ENCODE assay signal across 8 cellular contexts in the genomic region with DNA sequence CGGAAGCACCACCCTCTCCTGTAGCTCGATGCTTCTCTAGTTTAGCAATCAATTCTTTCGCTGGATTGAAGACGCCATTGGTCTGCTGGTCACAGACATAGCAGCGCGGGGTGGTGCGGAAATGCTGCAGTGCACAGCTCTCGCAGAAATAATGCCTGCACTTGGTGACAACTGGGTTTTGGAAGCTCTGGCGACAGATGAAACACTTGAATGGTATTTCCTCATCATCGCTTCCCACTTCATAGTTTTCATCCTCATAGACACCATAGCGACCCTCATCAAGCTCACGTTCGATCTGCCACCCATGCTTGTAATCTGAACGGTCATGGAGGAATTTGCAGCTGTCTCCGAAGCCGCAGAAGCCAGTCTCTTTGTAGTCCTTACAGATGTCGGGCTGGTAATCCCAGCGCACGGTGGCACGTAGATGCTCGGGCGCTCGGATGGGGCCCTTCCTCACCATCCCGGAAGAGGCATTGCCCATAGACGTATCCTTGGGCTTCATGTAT. TPM values are rescaled to one million over a fixed set of nuclear protein-coding genes. Genes with fewer than 3 reads are reported as not detected.
DNase-seq lines count a peak whose midpoint lies in the region; ATAC-seq and TF ChIP-seq lines count a peak whose summit lies in the region.

No MANE protein-coding gene starts in this region.

- no peaks in the 10 kb centered on the region for H3K9me3 ChIP-seq in PC-3 (ENCODE audit: low read length)
- H3K9me3 ChIP-seq in left ventricle myocardium inferior (replicated peaks) = no peaks in the 10 kb centered on the region

- peak overlapping the region; percentile 98 for H3K4me2 ChIP-seq in PC-3 (ENCODE audit: low read length)

- DNase-seq in Daoy (ENCODE audit: low read depth) (peak; percentile 9), HEK293T (ENCODE audit: extremely low spot score) (peak; percentile 33), PC-3 (peak; percentile 33), left ventricle myocardium inferior (no peak), cerebellar nuclear complex (lab: John Stamatoyannopoulos, UW) (no peak), NCI-H2107 (lab: John Stamatoyannopoulos, UW) (no peak)
- no peak for DNase-seq in activated naive CD8-positive, alpha-beta T cell treated with anti-CD3 and anti-CD28 coated beads, Interleukin-2, amount 50 U/mL, for 24 hours

- H4K20me1 ChIP-seq in PC-3 (ENCODE audit: low read length) = 0 out of 2 replicates have a peak, but pooled peaks cover 3% of the 10 kb centered on the region

- H3K9me2 ChIP-seq in PC-3 (replicated peaks; ENCODE audit: low read length) = no peaks in the 10 kb centered on the region

- peak overlapping the region; percentile 100 for H3K4me3 Mint-ChIP-seq in activated naive CD8-positive, alpha-beta T cell treated with anti-CD3 and anti-CD28 coated beads, Interleukin-2, amount 50 U/mL, for 24 hours

- H3K27me3 Mint-ChIP-seq in activated naive CD8-positive, alpha-beta T cell treated with anti-CD3 and anti-CD28 coated beads, Interleukin-2, amount 50 U/mL, for 24 hours = no peaks in the 10 kb centered on the region

- no peaks in the 10 kb centered on the region for H3F3A ChIP-seq in PC-3 (ENCODE audit: low read length, unreplicated experiment)

- H3K27ac ChIP-seq in PC-3 (ENCODE audit: low read length) (peak overlapping the region; percentile 84), left ventricle myocardium inferior (replicated peaks) (peak overlapping the region; percentile 93), rectal smooth muscle tissue (ENCODE audit: low read depth, low read length) (peak overlapping the region; percentile 91)

- H3K79me2 ChIP-seq in PC-3 (ENCODE audit: low read length) = peaks cover 66% of the 10 kb centered on the region

- peaks cover 2% of the 10 kb centered on the region; the same call in 1 of the 2 replicates for H3K36me3 ChIP-seq in PC-3 (ENCODE audit: low read depth, low read length)
- H3K36me3 ChIP-seq in left ventricle myocardium inferior = peaks cover 3% of the 10 kb centered on the region
- no peaks in the 10 kb centered on the region for H3K36me3 ChIP-seq in rectal smooth muscle tissue (ENCODE audit: control insufficient read depth, insufficient read depth, low read length)

- H3K4me3 ChIP-seq in PC-3 (ENCODE audit: low read length) (peak overlapping the region; percentile 99), left ventricle myocardium inferior (peak overlapping the region; percentile 77), rectal smooth muscle tissue (ENCODE audit: low read length) (peak overlapping the region; percentile 59)

- H3K4me1 Mint-ChIP-seq in activated naive CD8-positive, alpha-beta T cell treated with anti-CD3 and anti-CD28 coated beads, Interleukin-2, amount 50 U/mL, for 24 hours = peaks cover 17% of the 10 kb centered on the region

- peak overlapping the region; percentile 99 for H3K27ac Mint-ChIP-seq in activated naive CD8-positive, alpha-beta T cell treated with anti-CD3 and anti-CD28 coated beads, Interleukin-2, amount 50 U/mL, for 24 hours

- H3K9me3 Mint-ChIP-seq in activated naive CD8-positive, alpha-beta T cell treated with anti-CD3 and anti-CD28 coated beads, Interleukin-2, amount 50 U/mL, for 24 hours = no peaks in the 10 kb centered on the region

- H3K9ac ChIP-seq in PC-3 (ENCODE audit: low read length) = peak overlapping the region; percentile 97
- H3K9ac ChIP-seq in rectal smooth muscle tissue (ENCODE audit: low read length) = peak overlapping the region; percentile 33

- intact Hi-C loops in PC-3 (cut with micrococcal nuclease) (loop anchor here (1.0 to 5.0 kb wide), 2 partner anchors 17 to 78 kb away; partner anchors contain the start of gene RPL39), left ventricle myocardium inferior (cut with micrococcal nuclease) (no loop called here)

- peaks cover 15% of the 10 kb centered on the region for H3K36me3 Mint-ChIP-seq in activated naive CD8-positive, alpha-beta T cell treated with anti-CD3 and anti-CD28 coated beads, Interleukin-2, amount 50 U/mL, for 24 hours (ENCODE audit: low read depth)

- BruUV-seq in PC-3 (replicated peaks; lab: Mats Ljungman, UMichigan) = no TSS peak

- POLR2A ChIA-PET in HEK293T (lab: Yijun Ruan, JAX) = interaction anchor here (0.7 to 2.9 kb wide), 14 partner anchors 9 to 112 kb away, joined by 3 to 35 read pairs (median 4); partner anchors contain the start of genes RPL39, SOWAHD and UPF3B
- POLR2A ChIA-PET in PC-3 (lab: Charles Lee; ENCODE audit: unreplicated experiment) = interaction anchor here (0.6 kb wide), 1 partner anchor 18 kb away, joined by 3 read pairs; the partner anchor contains the start of gene UPF3B

- peak overlapping the region; percentile 99 for H2AFZ ChIP-seq in PC-3 (ENCODE audit: low read length)

- no peak for TF ChIP-seq CTCF in PC-3 (conservative IDR thresholded peaks at IDR 0.05; ENCODE audit: low read depth, low read length)
- no peak for TF ChIP-seq CTCF in left ventricle myocardium inferior (IDR thresholded peaks at IDR 0.05; ENCODE audit: borderline replicate concordance)

- CTCF ChIA-PET in HEK293T (lab: Yijun Ruan, JAX) (interaction anchor here (0.9 to 1.2 kb wide), 4 partner anchors 12 to 86 kb away, joined by 3 to 4 read pairs (median 3); partner anchors contain the start of gene UPF3B), PC-3 (lab: Charles Lee) (interaction anchor here (0.6 kb wide), 1 partner anchor 121 kb away, joined by 3 read pairs; no protein-coding TSS in a partner anchor)

- peaks cover 5% of the 10 kb centered on the region for H3K4me1 ChIP-seq in PC-3 (ENCODE audit: insufficient read depth, low read length)
- peaks cover 21% of the 10 kb centered on the region for H3K4me1 ChIP-seq in left ventricle myocardium inferior
- no peaks in the 10 kb centered on the region for H3K4me1 ChIP-seq in rectal smooth muscle tissue (ENCODE audit: control insufficient read depth, insufficient read depth, low read length)

- peak; percentile 43 for ATAC-seq in PC-3
- no peak for ATAC-seq in activated naive CD8-positive, alpha-beta T cell treated with anti-CD3 and anti-CD28 coated beads, Interleukin-2, amount 50 U/mL, for 24 hours

- H3K27me3 ChIP-seq in PC-3 (ENCODE audit: low read length) (no peaks in the 10 kb centered on the region), left ventricle myocardium inferior (ENCODE audit: low read depth) (no peaks in the 10 kb centered on the region), rectal smooth muscle tissue (ENCODE audit: control insufficient read depth, insufficient read depth, low read length) (no peaks in the 10 kb centered on the region)

TF ChIP-seq in HEK293T, 16 proteins besides CTCF, POLR2A, EP300 and RAD21:
- no peak for TF ChIP-seq FOXA1 (IDR thresholded peaks at IDR 0.05)
- no peak for TF ChIP-seq SP1 (IDR thresholded peaks at IDR 0.05)
- TF ChIP-seq FOXK2 (IDR thresholded peaks at IDR 0.05) = no peak
- no peak for TF ChIP-seq CTBP1 (IDR thresholded peaks at IDR 0.05; ENCODE audit: borderline replicate concordance)
- no peak for TF ChIP-seq FOXM1 (IDR thresholded peaks at IDR 0.05; ENCODE audit: borderline replicate concordance)
- TF ChIP-seq LEF1 (IDR thresholded peaks at IDR 0.05; ENCODE audit: borderline replicate concordance) = no peak
- TF ChIP-seq NFRKB (IDR thresholded peaks at IDR 0.05) = no peak
- no peak for TF ChIP-seq HDGF (IDR thresholded peaks at IDR 0.05; ENCODE audit: borderline replicate concordance)
- TF ChIP-seq SUZ12 (IDR thresholded peaks at IDR 0.05) = no peak
- no peak for TF ChIP-seq TARDBP (IDR thresholded peaks at IDR 0.05)
- no peak for TF ChIP-seq L3MBTL2 (conservative IDR thresholded peaks at IDR 0.05)
- TF ChIP-seq BHLHE40 (IDR thresholded peaks at IDR 0.05; ENCODE audit: borderline replicate concordance) = no peak
- no peak for TF ChIP-seq ZNF384 (IDR thresholded peaks at IDR 0.05)
- TF ChIP-seq PKNOX1 (IDR thresholded peaks at IDR 0.05) = no peak

RNA-seq across cellular contexts. Expression of gene RNF113A, which starts 0.9 kb away (rescaled TPM):
- 13.1 and 14.9 TPM in 2 replicates for total RNA-seq in Daoy (2014; rRNA removed; shearing (Covaris generic))
- total RNA-seq in PC-3 (2014; rRNA removed) = 13.8 and 18.6 TPM in 2 replicates
- 9.3 TPM for total RNA-seq in left ventricle myocardium inferior

RNA-seq across cellular contexts. Expression of gene NDUFA1, which starts 1.0 kb away (rescaled TPM):
- 71.7 and 83.4 TPM in 2 replicates for total RNA-seq in Daoy (2014; rRNA removed; shearing (Covaris generic))
- total RNA-seq in PC-3 (2014; rRNA removed) (122 and 167 TPM in 2 replicates), left ventricle myocardium inferior (584 TPM)

RNA-seq across cellular contexts. Expression of gene UPF3B, which starts 17.9 kb away (rescaled TPM):
- 6.0 and 7.0 TPM in 2 replicates for total RNA-seq in Daoy (2014; rRNA removed; shearing (Covaris generic))
- total RNA-seq in PC-3 (2014; rRNA removed) (4.7 and 8.1 TPM in 2 replicates), left ventricle myocardium inferior (3.5 TPM)

RNA-seq across cellular contexts. Expression of gene AKAP14, which starts 25.0 kb away (rescaled TPM):
- total RNA-seq in Daoy (2014; rRNA removed; shearing (Covaris generic)) = not detected in 2 replicates
- total RNA-seq in PC-3 (2014; rRNA removed) (not detected in 2 replicates), left ventricle myocardium inferior (not detected)

Comparison
In these comparisons a context has a peak if more than half of its experiments do, and no peak if none do; other contexts are left out.
1. DNase-seq: peak in Daoy (single experiment), HEK293T (single experiment) and PC-3 (single experiment); none in activated naive CD8-positive, alpha-beta T cell treated with anti-CD3 and anti-CD28 coated beads, Interleukin-2, amount 50 U/mL, for 24 hours (single experiment), left ventricle myocardium inferior (single experiment), cerebellar nuclear complex (0 of 2) and NCI-H2107 (single experiment).
2. Peak in every context shown above with its lines, with median percentiles within 50 percentile points of each other: H3K27ac ChIP-seq and H3K4me3 ChIP-seq.